3 cellular contexts compared by ENCODE assay signal in genomic region chr3:116057403-116058006, GRCh38.
TF ChIP-seq lines count a peak whose summit lies in the region.

No MANE protein-coding gene starts in this region.

TF ChIP-seq in SK-N-SH treated with all-trans-retinoic acid at 6 μM for 48 hours, 23 proteins besides CTCF, POLR2A, EP300 and RAD21 (continued from another document):
- no peak for TF ChIP-seq CSRNP3 (CRISPR knock-in tag; IDR thresholded peaks at IDR 0.05)
- TF ChIP-seq OSR1 (CRISPR knock-in tag; IDR thresholded peaks at IDR 0.05): no peak
- no peak for TF ChIP-seq PATZ1 (CRISPR knock-in tag; IDR thresholded peaks at IDR 0.05; ENCODE audit: borderline replicate concordance)
- TF ChIP-seq BACH2 (CRISPR knock-in tag; IDR thresholded peaks at IDR 0.05; ENCODE audit: borderline replicate concordance): no peak
- no peak for TF ChIP-seq ZC3H10 (CRISPR knock-in tag; IDR thresholded peaks at IDR 0.05)

TF ChIP-seq in SK-N-SH, 30 proteins besides CTCF, POLR2A, EP300 and RAD21:
- TF ChIP-seq ZBTB33 (IDR thresholded peaks at IDR 0.05; ENCODE audit: borderline replicate concordance, low read depth): no peak
- no peak for TF ChIP-seq SMC3 (IDR thresholded peaks at IDR 0.05; ENCODE audit: low read depth, low read length)
- TF ChIP-seq TCF12 (IDR thresholded peaks at IDR 0.05): no peak
- TF ChIP-seq MAX (IDR thresholded peaks at IDR 0.05; ENCODE audit: low read depth): no peak
- no peak for TF ChIP-seq ELF1 (IDR thresholded peaks at IDR 0.05)
- no peak for TF ChIP-seq FOSL2 (IDR thresholded peaks at IDR 0.05; ENCODE audit: borderline replicate concordance, low read depth)
- no peak for TF ChIP-seq MXI1 (IDR thresholded peaks at IDR 0.05; ENCODE audit: low read depth, low read length)
- TF ChIP-seq NRF1 (IDR thresholded peaks at IDR 0.05; ENCODE audit: low read depth, low read length): no peak
TF ChIP-seq in SK-N-SH: peak in this region for 0.

TF ChIP-seq in K562, 482 proteins besides CTCF, POLR2A, EP300 and RAD21 (continued from another document):
- TF ChIP-seq SPI1 (IDR thresholded peaks at IDR 0.05; ENCODE audit: borderline replicate concordance, low read depth, low read length) (peak; percentile 30; the same call in 1 of the 2 replicates), ATF1 (CRISPR knock-in tag; IDR thresholded peaks at IDR 0.05) (no peak), ATF1 (tag; IDR thresholded peaks at IDR 0.05) (0 out of 2 replicates have a peak, but pooled peaks have one; percentile 12)
